Comparison of ENCODE assay signal across 13 cellular contexts in genomic region chr2:100470898-100471514, GRCh38. TPM values are rescaled to one million over a fixed set of nuclear protein-coding genes. Genes with fewer than 3 reads are reported as not detected.
A peak's percentile ranks its signal among the peaks of the same experiment; 100 is the strongest.
DNase-seq lines count a peak whose midpoint lies in the region; ATAC-seq and TF ChIP-seq lines count a peak whose summit lies in the region.
"Had no signal": no experiment of that assay in that cellular context is flagged by ENCODE, and none has a peak within 500 bp of the region (broad histone marks: within the 10 kb centered on the region; RNA-seq: fewer than 3 reads in every experiment).

No MANE protein-coding gene starts in this region.

- H3K9ac ChIP-seq in SK-N-SH, result no peak overlapping the region

- POLR2A ChIA-PET in SK-N-SH (lab: Yijun Ruan, JAX), result no interaction called here

- no peak overlapping the region for H2AFZ ChIP-seq in SK-N-SH (ENCODE audit: low read depth)

- H3K27ac ChIP-seq in SK-N-SH (ENCODE audit: low read depth in 2 of 2, low read length in 1 of 2), result no peak overlapping the region

- no peaks in the 10 kb centered on the region for H3K36me3 ChIP-seq in SK-N-SH (replicated peaks in 1 of 2; ENCODE audit: control insufficient read depth in 1 of 2, insufficient read depth in 2 of 2, low read length in 1 of 2)
- H3K36me3 ChIP-seq in MG63, result no peaks in the 10 kb centered on the region

- H4K20me1 ChIP-seq in SK-N-SH (ENCODE audit: insufficient read depth), result no peaks in the 10 kb centered on the region

- CTCF ChIA-PET in SK-N-SH (lab: Yijun Ruan, JAX), result interaction anchor here (1.1 kb wide), 1 partner anchor 11 kb away, joined by 3 read pairs; no protein-coding TSS in a partner anchor

- no peaks in the 10 kb centered on the region for H3K9me2 ChIP-seq in SK-N-SH

- no peak for DNase-seq in SK-N-SH
- DNase-seq in MG63, result peak; percentile 38
- DNase-seq in endothelial cell (ENCODE audit: low spot score), result peak; percentile 44
- peak; percentile 78 for DNase-seq in neural crest cell (ENCODE audit: low read depth, low spot score)
- DNase-seq in activated T-helper 1 cell treated with anti-CD3 and anti-CD28 coated beads, Interleukin-12 subunit alpha, Interleukin-12 subunit beta, Interleukin-2, Interleukin-4 antibody, amounts not matched to agents 30 ng/mL and 10 ng/mL and 1 ng/mL, durations not matched to agents 14 hours and 24 hours and 36 hours (ENCODE audit: low spot score), result no peak
- DNase-seq in COR-L47 (lab: John Stamatoyannopoulos, UW), result no peak
- DNase-seq: activated T-cell treated with anti-CD3 and anti-CD28 coated beads for 4 hours, NCI-H1694 treated with DMSO at 0.1 percent for 48 hours had no signal

- no peaks in the 10 kb centered on the region for H3K9me3 Mint-ChIP-seq in endothelial cell (ENCODE audit: unreplicated experiment)
- no peaks in the 10 kb centered on the region for H3K9me3 Mint-ChIP-seq in neural crest cell
- H3K9me3 Mint-ChIP-seq in activated T-helper 1 cell treated with anti-CD3 and anti-CD28 coated beads, Interleukin-12 subunit alpha, Interleukin-12 subunit beta, Interleukin-2, Interleukin-4 antibody, amounts not matched to agents 30 ng/mL and 10 ng/mL and 1 ng/mL, durations not matched to agents 14 hours and 24 hours and 36 hours, result peaks cover 5% of the 10 kb centered on the region

- TF ChIP-seq RAD21 in SK-N-SH (IDR thresholded peaks at IDR 0.05; ENCODE audit: low read length), result no peak

- no peak overlapping the region for H3K4me3 Mint-ChIP-seq in endothelial cell (ENCODE audit: unreplicated experiment)
- no peak overlapping the region for H3K4me3 Mint-ChIP-seq in neural crest cell
- H3K4me3 Mint-ChIP-seq in activated T-helper 1 cell treated with anti-CD3 and anti-CD28 coated beads, Interleukin-12 subunit alpha, Interleukin-12 subunit beta, Interleukin-2, Interleukin-4 antibody, amounts not matched to agents 30 ng/mL and 10 ng/mL and 1 ng/mL, durations not matched to agents 14 hours and 24 hours and 36 hours, result no peak overlapping the region

- intact Hi-C loops in activated T-helper 1 cell treated with anti-CD3 and anti-CD28 coated beads, Interleukin-12 subunit alpha, Interleukin-12 subunit beta, Interleukin-2, Interleukin-4 antibody, amounts not matched to agents 30 ng/mL and 10 ng/mL and 1 ng/mL, durations not matched to agents 14 hours and 24 hours and 36 hours (cut with micrococcal nuclease), result no loop called here

- H3K4me1 Mint-ChIP-seq in endothelial cell (ENCODE audit: unreplicated experiment) (no peaks in the 10 kb centered on the region), neural crest cell (no peaks in the 10 kb centered on the region)
- H3K4me1 Mint-ChIP-seq in activated T-helper 1 cell treated with anti-CD3 and anti-CD28 coated beads, Interleukin-12 subunit alpha, Interleukin-12 subunit beta, Interleukin-2, Interleukin-4 antibody, amounts not matched to agents 30 ng/mL and 10 ng/mL and 1 ng/mL, durations not matched to agents 14 hours and 24 hours and 36 hours (ENCODE audit: low read depth), result no peaks in the 10 kb centered on the region

- 64% methylated on average over 16 of the region's 16 CpGs for WGBS in SK-N-SH (ENCODE audit: low lambda C conversion rate)

- H3K9me3 ChIP-seq in SK-N-SH (no peaks in the 10 kb centered on the region), MG63 (no peaks in the 10 kb centered on the region)

- TF ChIP-seq CTCF in SK-N-SH (IDR thresholded peaks at IDR 0.05) (no peak), endothelial cell (IDR thresholded peaks at IDR 0.05; ENCODE audit: unreplicated experiment) (no peak), neural crest cell (conservative IDR thresholded peaks at IDR 0.05) (no peak)

- H3K4me1 ChIP-seq in SK-N-SH (ENCODE audit: control insufficient read depth in 1 of 2, insufficient read depth in 2 of 2, low read depth in 1 of 2, low read length in 1 of 2), result no peaks in the 10 kb centered on the region

- H3K27me3 Mint-ChIP-seq in endothelial cell (ENCODE audit: unreplicated experiment) (no peaks in the 10 kb centered on the region), neural crest cell (ENCODE audit: low read depth) (peaks cover 70% of the 10 kb centered on the region)
- peaks cover 21% of the 10 kb centered on the region for H3K27me3 Mint-ChIP-seq in activated T-helper 1 cell treated with anti-CD3 and anti-CD28 coated beads, Interleukin-12 subunit alpha, Interleukin-12 subunit beta, Interleukin-2, Interleukin-4 antibody, amounts not matched to agents 30 ng/mL and 10 ng/mL and 1 ng/mL, durations not matched to agents 14 hours and 24 hours and 36 hours (ENCODE audit: insufficient read depth)

- H3K4me3 ChIP-seq in SK-N-SH (ENCODE audit: low read depth in 2 of 2, low read length in 1 of 2) (no peak overlapping the region), MG63 (no peak overlapping the region)

- H3K4me2 ChIP-seq in SK-N-SH, result no peak overlapping the region

- no peaks in the 10 kb centered on the region for H3K79me2 ChIP-seq in SK-N-SH (ENCODE audit: insufficient read depth)

- H3K27ac Mint-ChIP-seq in endothelial cell (ENCODE audit: unreplicated experiment) (no peak overlapping the region), neural crest cell (ENCODE audit: unreplicated experiment) (no peak overlapping the region)
- no peak overlapping the region for H3K27ac Mint-ChIP-seq in activated T-helper 1 cell treated with anti-CD3 and anti-CD28 coated beads, Interleukin-12 subunit alpha, Interleukin-12 subunit beta, Interleukin-2, Interleukin-4 antibody, amounts not matched to agents 30 ng/mL and 10 ng/mL and 1 ng/mL, durations not matched to agents 14 hours and 24 hours and 36 hours

- H3K36me3 Mint-ChIP-seq in endothelial cell (ENCODE audit: low read depth, unreplicated experiment) (no peaks in the 10 kb centered on the region), neural crest cell (ENCODE audit: low read depth) (no peaks in the 10 kb centered on the region)
- no peaks in the 10 kb centered on the region for H3K36me3 Mint-ChIP-seq in activated T-helper 1 cell treated with anti-CD3 and anti-CD28 coated beads, Interleukin-12 subunit alpha, Interleukin-12 subunit beta, Interleukin-2, Interleukin-4 antibody, amounts not matched to agents 30 ng/mL and 10 ng/mL and 1 ng/mL, durations not matched to agents 14 hours and 24 hours and 36 hours (ENCODE audit: low read depth)

- peaks cover 5% of the 10 kb centered on the region; the same call in 1 of the 2 replicates for H3K27me3 ChIP-seq in SK-N-SH (ENCODE audit: insufficient read depth)
- H3K27me3 ChIP-seq in MG63, result peaks cover 13% of the 10 kb centered on the region

- TF ChIP-seq EP300 in SK-N-SH (IDR thresholded peaks at IDR 0.05; ENCODE audit: borderline replicate concordance in 1 of 2, low read depth in 1 of 2, low read length in 1 of 2), result no peak

- H3F3A ChIP-seq in SK-N-SH (replicated peaks; ENCODE audit: insufficient read depth), result no peaks in the 10 kb centered on the region

- no peak for ATAC-seq in SK-N-SH treated with all-trans-retinoic acid at 6 μM for 48 hours
- no peak for ATAC-seq in GM18870 (IDR thresholded peaks at IDR 0.05; ENCODE audit: unreplicated experiment)

TF ChIP-seq in SK-N-SH treated with all-trans-retinoic acid at 6 μM for 48 hours, 23 proteins besides CTCF, POLR2A, EP300 and RAD21 (continues in another document):
- TF ChIP-seq CREB5 (CRISPR knock-in tag; IDR thresholded peaks at IDR 0.05; ENCODE audit: low read depth) (no peak), GLIS3 (CRISPR knock-in tag; IDR thresholded peaks at IDR 0.05) (no peak), TCF4 (CRISPR knock-in tag; IDR thresholded peaks at IDR 0.05; ENCODE audit: borderline replicate concordance) (no peak)

RNA-seq across cellular contexts. Expression of gene NMS, which starts 0.7 kb away (rescaled TPM):
- polyA plus RNA-seq in SK-N-SH (2012; rRNA removed), result not detected in 2 replicates
- polyA plus RNA-seq in SK-N-SH (2012; cell fraction: cytosol; rRNA removed), result not detected in 2 replicates
- polyA plus RNA-seq in SK-N-SH (2012; cell fraction: nucleus; rRNA removed), result not detected in 2 replicates
- total RNA-seq in MG63 (2014; rRNA removed; shearing (Covaris generic); ENCODE audit: low replicate concordance), result not detected in 2 replicates
- total RNA-seq in endothelial cell (ENCODE audit: unreplicated experiment) (not detected), neural crest cell (not detected in 2 replicates)
- total RNA-seq in activated T-helper 1 cell treated with anti-CD3 and anti-CD28 coated beads, Interleukin-12 subunit alpha, Interleukin-12 subunit beta, Interleukin-2, Interleukin-4 antibody, amounts not matched to agents 30 ng/mL and 10 ng/mL and 1 ng/mL, durations not matched to agents 14 hours and 24 hours and 36 hours, result not detected in 2 replicates
- total RNA-seq: A172, dermis microvascular lymphatic vessel endothelial cell had no signal
- polyA plus RNA-seq: keratinocyte had no signal

RNA-seq across cellular contexts. Expression of gene CHST10, which starts 53.5 kb away (rescaled TPM):
- polyA plus RNA-seq in SK-N-SH (2012; rRNA removed), result 17.6 and 20.0 TPM in 2 replicates
- polyA plus RNA-seq in SK-N-SH (2012; cell fraction: cytosol; rRNA removed), result 13.6 and 16.4 TPM in 2 replicates
- 14.5 and 20.3 TPM in 2 replicates for polyA plus RNA-seq in SK-N-SH (2012; cell fraction: nucleus; rRNA removed)
- 21.7 and 40.4 TPM in 2 replicates for total RNA-seq in MG63 (2014; rRNA removed; shearing (Covaris generic); ENCODE audit: low replicate concordance)
- total RNA-seq in endothelial cell (ENCODE audit: unreplicated experiment), result 20.6 TPM
- total RNA-seq in neural crest cell, result 33.0 and 33.2 TPM in 2 replicates
- 7.4 and 7.8 TPM in 2 replicates for total RNA-seq in activated T-helper 1 cell treated with anti-CD3 and anti-CD28 coated beads, Interleukin-12 subunit alpha, Interleukin-12 subunit beta, Interleukin-2, Interleukin-4 antibody, amounts not matched to agents 30 ng/mL and 10 ng/mL and 1 ng/mL, durations not matched to agents 14 hours and 24 hours and 36 hours

Comparison
In these comparisons a context has a peak if more than half of its experiments do, and no peak if none do; other contexts are left out.
1. DNase-seq: peak in MG63 (single experiment), endothelial cell (single experiment) and neural crest cell (single experiment); none in SK-N-SH (single experiment), activated T-helper 1 cell treated with anti-CD3 and anti-CD28 coated beads, Interleukin-12 subunit alpha, Interleukin-12 subunit beta, Interleukin-2, Interleukin-4 antibody, amounts not matched to agents 30 ng/mL and 10 ng/mL and 1 ng/mL, durations not matched to agents 14 hours and 24 hours and 36 hours (single experiment) and COR-L47 (single experiment).